In the genomic region with DNA sequence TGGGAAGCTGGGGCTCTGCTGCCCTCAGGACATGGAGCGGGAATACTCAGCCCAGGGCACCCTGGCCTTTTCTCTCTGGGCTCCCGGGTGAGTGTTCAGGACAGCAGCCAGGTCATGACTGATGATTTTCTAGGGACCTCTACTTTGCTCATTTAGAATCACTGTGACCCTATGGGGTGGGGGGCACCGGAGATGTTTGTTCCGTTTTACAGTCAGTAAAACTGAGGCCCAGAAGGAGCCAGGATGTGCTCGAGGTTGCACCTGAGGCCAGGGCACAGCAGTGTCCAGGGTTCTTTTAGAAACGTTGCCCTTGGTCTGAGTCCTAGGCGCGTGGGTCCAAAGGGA, we compare ENCODE assay signal across 21 cellular contexts. TPM values are rescaled to one million over a fixed set of nuclear protein-coding genes. Genes with fewer than 3 reads are reported as not detected.
"Had no signal": no experiment of that assay in that cellular context is flagged by ENCODE, and none has a peak within 500 bp of the region (broad histone marks: within the 10 kb centered on the region; RNA-seq: fewer than 3 reads in every experiment).

No MANE protein-coding gene starts in this region.

- FAIRE-seq: islet of Langerhans had no signal

- H3K79me2 ChIP-seq: parathyroid adenoma had no signal

- H3K9me3 ChIP-seq: gastrocnemius medialis, testis had no signal

- H3K9ac ChIP-seq: parathyroid adenoma had no signal

- H3K27ac ChIP-seq: epithelial cell of prostate, esophagus muscularis mucosa, gastrocnemius medialis, heart right ventricle, parathyroid adenoma, skin epidermis, testis had no signal

- ATAC-seq: gastrocnemius medialis; heart right ventricle; left lobe of liver; sciatic nerve; stimulated activated naive B cell treated with anti-CD40 and anti-IgM and Interleukin-4, amounts not matched to agents 10 μg/mL and 1 μg/mL and 100 μg/mL, for 72 hours; stimulated activated naive CD8-positive, alpha-beta T cell treated with anti-CD3 and anti-CD28 coated beads, Interleukin-15, amount 100 ng/mL, for 72 hours had no signal

- H2AFZ ChIP-seq: parathyroid adenoma had no signal

- H3K4me3 Mint-ChIP-seq: mesothelial cell of epicardium; nephron; stimulated activated naive B cell treated with anti-CD40 and anti-IgM and Interleukin-4, amounts not matched to agents 10 μg/mL and 1 μg/mL and 100 μg/mL, for 72 hours; stimulated activated naive CD8-positive, alpha-beta T cell treated with anti-CD3 and anti-CD28 coated beads, Interleukin-15, amount 100 ng/mL, for 72 hours had no signal

- H3K27me3 ChIP-seq: testis had no signal

- H3K4me1 ChIP-seq: gastrocnemius medialis, parathyroid adenoma, testis had no signal

- DNase-seq: effector memory CD4-positive, alpha-beta T cell; gastrocnemius medialis; heart right ventricle; hypothalamus; mammary epithelial cell; occipital lobe; stimulated activated CD4-positive, alpha-beta T cell treated with anti-CD3 and anti-CD28 coated beads, Interleukin-2, amount 100 ng/mL, for 24 hours; stimulated activated CD4-positive, alpha-beta T cell treated with anti-CD3 and anti-CD28 coated beads, Interleukin-4, amount 100 ng/mL, for 4 hours; stimulated activated naive B cell treated with anti-CD40 and anti-IgM and Interleukin-4, amounts not matched to agents 10 μg/mL and 1 μg/mL and 100 μg/mL, for 72 hours; stimulated activated naive CD8-positive, alpha-beta T cell treated with anti-CD3 and anti-CD28 coated beads, Interleukin-15, amount 100 ng/mL, for 72 hours; testis; trophoblast cell had no signal

- H3K36me3 ChIP-seq: esophagus muscularis mucosa, gastrocnemius medialis, heart right ventricle had no signal

- H3K27ac Mint-ChIP-seq: mesothelial cell of epicardium; nephron; stimulated activated naive B cell treated with anti-CD40 and anti-IgM and Interleukin-4, amounts not matched to agents 10 μg/mL and 1 μg/mL and 100 μg/mL, for 72 hours had no signal

- H3K4me3 ChIP-seq: esophagus muscularis mucosa, gastrocnemius medialis, heart right ventricle, skin epidermis, testis had no signal

- H3K27me3 Mint-ChIP-seq: stimulated activated naive CD8-positive, alpha-beta T cell treated with anti-CD3 and anti-CD28 coated beads, Interleukin-15, amount 100 ng/mL, for 72 hours had no signal

RNA-seq across cellular contexts. Expression of a gene that starts 48.1 kb away (rescaled TPM):
- total RNA-seq: left lobe of liver had no signal
- polyA plus RNA-seq: mammary epithelial cell had no signal
